ENCODE assay signal across 9 cellular contexts in the genomic region with DNA sequence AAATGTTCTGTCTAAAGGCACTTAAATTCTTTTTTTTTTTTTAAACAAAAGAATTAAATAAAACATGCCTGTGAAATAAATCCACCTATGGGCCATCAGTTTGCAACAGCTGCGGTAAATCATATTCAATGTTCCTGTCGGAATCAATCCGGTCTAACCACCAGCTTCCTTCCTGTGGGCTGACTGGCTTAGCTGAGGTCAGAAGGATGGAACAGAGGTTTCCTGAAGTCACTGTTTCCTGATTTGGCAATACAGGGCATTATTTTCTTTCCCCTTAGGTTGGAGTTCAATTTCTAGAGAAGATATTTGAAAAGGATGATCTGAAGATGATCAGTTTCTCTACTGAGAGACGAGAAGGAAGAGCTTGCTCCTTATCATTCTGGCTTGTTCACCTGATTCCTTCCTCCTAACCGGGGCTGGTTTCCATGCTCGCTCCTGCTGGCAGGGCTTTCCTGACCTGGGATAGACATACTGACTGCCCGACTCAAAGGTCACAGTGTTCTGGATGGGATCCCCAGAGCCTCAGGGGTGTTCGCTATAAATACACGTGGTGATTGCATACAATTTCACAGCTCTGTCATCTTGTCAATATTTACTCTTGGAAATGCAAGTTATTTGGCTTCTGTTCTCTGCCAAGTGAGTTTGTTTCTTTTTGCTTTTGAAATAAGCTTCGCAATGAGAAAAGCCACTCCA. TPM values are rescaled to one million over a fixed set of nuclear protein-coding genes. Genes with fewer than 3 reads are reported as not detected.
DNase-seq lines count a peak whose midpoint lies in the region; ATAC-seq and TF ChIP-seq lines count a peak whose summit lies in the region.
"Had no signal": no experiment of that assay in that cellular context is flagged by ENCODE, and none has a peak within 500 bp of the region (broad histone marks: within the 10 kb centered on the region; RNA-seq: fewer than 3 reads in every experiment).

No MANE protein-coding gene starts in this region.

- H3K27ac ChIP-seq in C4-2B (peak overlapping the region; percentile 53), lower lobe of right lung (peak overlapping the region; percentile 56), testis (no peak overlapping the region)

- H3K27me3 ChIP-seq in lower lobe of right lung (ENCODE audit: low read depth) (no peaks in the 10 kb centered on the region), testis (no peaks in the 10 kb centered on the region)

- H3K36me3 ChIP-seq in lower lobe of right lung (no peaks in the 10 kb centered on the region), testis (ENCODE audit: low read depth, missing control alignments) (no peaks in the 10 kb centered on the region)

- intact Hi-C loops in lower lobe of right lung (cut with DNase I), result no loop called here
- intact Hi-C loops in testis (cut with DNase I; ENCODE audit: low total_unique reads), result no loop called here

- peak; percentile 50 to 68 for ATAC-seq in lower lobe of right lung

- H3K4me3 ChIP-seq in Jurkat, Clone E6-1 (ENCODE audit: low read length), result no peak overlapping the region
- H3K4me3 ChIP-seq in cardiac fibroblast (replicated peaks in 1 of 2; ENCODE audit: low read depth in 2 of 2, low read length in 2 of 2) (no peak overlapping the region), lower lobe of right lung (peak overlapping the region; percentile 6), testis (no peak overlapping the region)

- 55 to 60% methylated on average over 10 of the region's 10 CpGs for WGBS in testis, 2 donors

- TF ChIP-seq CTCF in C4-2B (conservative IDR thresholded peaks at IDR 0.05) (no peak), cardiac fibroblast (IDR thresholded peaks at IDR 0.05; ENCODE audit: low read depth, low read length) (no peak), lower lobe of right lung (IDR thresholded peaks at IDR 0.05) (no peak), testis (IDR thresholded peaks at IDR 0.05) (no peak)

- TF ChIP-seq POLR2A in testis (IDR thresholded peaks at IDR 0.05), result no peak

- no peaks in the 10 kb centered on the region for H3K9me3 ChIP-seq in lower lobe of right lung
- H3K9me3 ChIP-seq in testis, result no peaks in the 10 kb centered on the region

- peaks cover 13% of the 10 kb centered on the region for H3K4me1 ChIP-seq in lower lobe of right lung
- H3K4me1 ChIP-seq in testis, result no peaks in the 10 kb centered on the region

- DNase-seq in Jurkat, Clone E6-1 (ENCODE audit: low read depth, low spot score), result peak; percentile 35
- DNase-seq in cardiac fibroblast (ENCODE audit: low read depth in 2 of 2) (peak; percentile 88 to 91), lower lobe of right lung (no peak), NCI-H748 treated with DMSO at 0.1 percent for 48 hours (lab: John Stamatoyannopoulos, UW) (no peak), NCI-H526 treated with DMSO at 0.1 percent for 48 hours (lab: John Stamatoyannopoulos, UW) (no peak), NAMALWA (ENCODE audit: low spot score) (no peak), testis (no peak)
- DNase-seq: DMS79 treated with DMSO at 0.1 percent for 48 hours had no signal

RNA-seq across cellular contexts. Expression of gene PDLIM3, which starts 21.7 kb away (rescaled TPM):
- polyA plus RNA-seq in Jurkat, Clone E6-1 (2012; ENCODE audit: insufficient read depth, insufficient read length), result not detected
- total RNA-seq in lower lobe of right lung (18.4 TPM), testis (10 to 100 TPM; 29.8 to 41.6 TPM)
- polyA plus RNA-seq in testis (ENCODE audit: insufficient read depth, low read depth, low replicate concordance), result 66.4 TPM

RNA-seq across cellular contexts. Expression of gene CCDC110, which starts 42.1 kb away (rescaled TPM):
- not detected for polyA plus RNA-seq in Jurkat, Clone E6-1 (2012; ENCODE audit: insufficient read depth, insufficient read length)
- 0.44 TPM for total RNA-seq in lower lobe of right lung
- 10 to 100 TPM; 39.1 to 78.1 TPM for total RNA-seq in testis
- polyA plus RNA-seq in testis (ENCODE audit: insufficient read depth, low read depth, low replicate concordance), result 28.1 TPM

Comparison
In these comparisons a context has a peak if more than half of its experiments do, and no peak if none do; other contexts are left out.
1. H3K27ac ChIP-seq: peak in C4-2B (single experiment) and lower lobe of right lung (single experiment); none in testis (0 of 2).
2. DNase-seq: peak in Jurkat, Clone E6-1 (single experiment) and cardiac fibroblast (2 of 2); none in lower lobe of right lung (single experiment), NCI-H748 treated with DMSO at 0.1 percent for 48 hours (single experiment), NCI-H526 treated with DMSO at 0.1 percent for 48 hours (single experiment), NAMALWA (single experiment) and testis (single experiment).
3. RNA of gene CCDC110, which starts 42.1 kb away (total RNA-seq): 39.1 to 78.1 TPM in testis; 0.44 TPM in lower lobe of right lung (single experiment); every median in the first group is over 10 times any median in the second.